In genomic region chr21:25735895-25736597, GRCh38 we compare ENCODE assay signal across 1 cellular context.
TF ChIP-seq lines count a peak whose summit lies in the region.

No MANE protein-coding gene starts in this region.

TF ChIP-seq in K562, 482 proteins besides CTCF, POLR2A, EP300 and RAD21 (continued from another document and continues in another):
- TF ChIP-seq RNF219 (CRISPR knock-in tag; IDR thresholded peaks at IDR 0.05) (no peak), GABPB1 (CRISPR knock-in tag; IDR thresholded peaks at IDR 0.05) (no peak), ZNF449 (CRISPR knock-in tag; IDR thresholded peaks at IDR 0.05) (no peak), MEIS2 (IDR thresholded peaks at IDR 0.05; ENCODE audit: partially characterized antibody) (no peak), ELF4 (CRISPR knock-in tag; IDR thresholded peaks at IDR 0.05) (no peak), TCF7 (IDR thresholded peaks at IDR 0.05; ENCODE audit: borderline replicate concordance) (peak; percentile 94; the same call in 1 of the 2 replicates), C11orf30 (IDR thresholded peaks at IDR 0.05; ENCODE audit: low read depth) (no peak), OTX1 (CRISPR knock-in tag; IDR thresholded peaks at IDR 0.05) (no peak), RHOXF2B (CRISPR knock-in tag; conservative IDR thresholded peaks at IDR 0.05) (no peak), NFE2L1 (tag; IDR thresholded peaks at IDR 0.05; ENCODE audit: borderline replicate concordance, low read depth) (no peak), THAP7 (CRISPR knock-in tag; IDR thresholded peaks at IDR 0.05) (no peak), TEAD4 (IDR thresholded peaks at IDR 0.05; ENCODE audit: low read length) (peak; percentile 86), TEAD4 (CRISPR knock-in tag; IDR thresholded peaks at IDR 0.05; ENCODE audit: borderline replicate concordance) (no peak), MXI1 (IDR thresholded peaks at IDR 0.05; ENCODE audit: low read depth, low read length) (no peak), ZNF197 (CRISPR knock-in tag; IDR thresholded peaks at IDR 0.05; ENCODE audit: low read depth) (no peak), ATF7 (IDR thresholded peaks at IDR 0.05) (no peak), SMAD4 (CRISPR knock-in tag; conservative IDR thresholded peaks at IDR 0.05) (no peak), CBFA2T3 (IDR thresholded peaks at IDR 0.05) (peak; percentile 65), TAL1 (IDR thresholded peaks at IDR 0.05) (no peak; the same call in 1 of the 2 replicates), GATAD2A (IDR thresholded peaks at IDR 0.05) (no peak), UBTF (IDR thresholded peaks at IDR 0.05; ENCODE audit: borderline replicate concordance in 1 of 2, low read depth in 2 of 2, low read length in 2 of 2) (peak in 1 of 2 experiments; percentile 71; a peak in 1 of 4 replicates), CREB3L1 (IDR thresholded peaks at IDR 0.05; ENCODE audit: borderline replicate concordance, low read depth) (no peak), ATF3 (IDR thresholded peaks at IDR 0.05) (no peak), ATF3 (CRISPR knock-in tag; conservative IDR thresholded peaks at IDR 0.05) (no peak), ZNF324 (CRISPR knock-in tag; IDR thresholded peaks at IDR 0.05) (no peak), RB1 (IDR thresholded peaks at IDR 0.05; ENCODE audit: low read depth) (no peak), MAFF (IDR thresholded peaks at IDR 0.05; ENCODE audit: low read length) (no peak), FOSL1 (tag; conservative IDR thresholded peaks at IDR 0.05) (no peak), VEZF1 (CRISPR knock-in tag; IDR thresholded peaks at IDR 0.05) (no peak), POLR2H (tag; IDR thresholded peaks at IDR 0.05; ENCODE audit: low read depth) (no peak), KLF10 (CRISPR knock-in tag; IDR thresholded peaks at IDR 0.05) (no peak), ZNF140 (CRISPR knock-in tag; IDR thresholded peaks at IDR 0.05) (no peak), BRD9 (IDR thresholded peaks at IDR 0.05; ENCODE audit: low read depth, partially characterized antibody) (no peak), TEAD2 (tag; IDR thresholded peaks at IDR 0.05) (peak; percentile 79), CEBPG (CRISPR knock-in tag; IDR thresholded peaks at IDR 0.05) (no peak), CEBPG (tag; conservative IDR thresholded peaks at IDR 0.05 in 1 of 2, IDR thresholded peaks at IDR 0.05 in 1 of 2) (0 out of 4 replicates have a peak, but pooled peaks of 1 of the 2 experiments have one; percentile 26), KDM1A (IDR thresholded peaks at IDR 0.05) (peak; percentile 92 to 94), ZNF263 (CRISPR knock-in tag; IDR thresholded peaks at IDR 0.05; ENCODE audit: borderline replicate concordance) (no peak), TRIM25 (IDR thresholded peaks at IDR 0.05; ENCODE audit: borderline replicate concordance) (no peak), ARHGAP35 (IDR thresholded peaks at IDR 0.05; ENCODE audit: partially characterized antibody) (no peak), CHCHD3 (CRISPR knock-in tag; IDR thresholded peaks at IDR 0.05) (no peak), ZNF583 (CRISPR knock-in tag; IDR thresholded peaks at IDR 0.05) (no peak), ZNF511 (CRISPR knock-in tag; IDR thresholded peaks at IDR 0.05) (no peak), MITF (IDR thresholded peaks at IDR 0.05) (no peak), HMG20A (CRISPR knock-in tag; conservative IDR thresholded peaks at IDR 0.05) (no peak), GABPA (tag; conservative IDR thresholded peaks at IDR 0.05; ENCODE audit: low read depth) (no peak), STAG1 (CRISPR knock-in tag; IDR thresholded peaks at IDR 0.05; ENCODE audit: borderline replicate concordance) (no peak), NFATC3 (IDR thresholded peaks at IDR 0.05) (no peak), PPARD (CRISPR knock-in tag; IDR thresholded peaks at IDR 0.05) (no peak)
